Comparison of ENCODE assay signal across 1 cellular context in genomic region chr4:32624943-32625603, GRCh38.
TF ChIP-seq lines count a peak whose summit lies in the region.

No MANE protein-coding gene starts in this region.

TF ChIP-seq in GM23338, 12 proteins besides CTCF, POLR2A, EP300 and RAD21 (continued from another document):
- TF ChIP-seq ETS1 (IDR thresholded peaks at IDR 0.05) (no peak), REST (IDR thresholded peaks at IDR 0.05; ENCODE audit: unreplicated experiment) (no peak), NANOG (IDR thresholded peaks at IDR 0.05; ENCODE audit: borderline replicate concordance) (no peak), ZNF331 (CRISPR knock-in tag; IDR thresholded peaks at IDR 0.05; ENCODE audit: low read depth) (no peak)
